Comparison of ENCODE assay signal across 15 cellular contexts in the genomic region with DNA sequence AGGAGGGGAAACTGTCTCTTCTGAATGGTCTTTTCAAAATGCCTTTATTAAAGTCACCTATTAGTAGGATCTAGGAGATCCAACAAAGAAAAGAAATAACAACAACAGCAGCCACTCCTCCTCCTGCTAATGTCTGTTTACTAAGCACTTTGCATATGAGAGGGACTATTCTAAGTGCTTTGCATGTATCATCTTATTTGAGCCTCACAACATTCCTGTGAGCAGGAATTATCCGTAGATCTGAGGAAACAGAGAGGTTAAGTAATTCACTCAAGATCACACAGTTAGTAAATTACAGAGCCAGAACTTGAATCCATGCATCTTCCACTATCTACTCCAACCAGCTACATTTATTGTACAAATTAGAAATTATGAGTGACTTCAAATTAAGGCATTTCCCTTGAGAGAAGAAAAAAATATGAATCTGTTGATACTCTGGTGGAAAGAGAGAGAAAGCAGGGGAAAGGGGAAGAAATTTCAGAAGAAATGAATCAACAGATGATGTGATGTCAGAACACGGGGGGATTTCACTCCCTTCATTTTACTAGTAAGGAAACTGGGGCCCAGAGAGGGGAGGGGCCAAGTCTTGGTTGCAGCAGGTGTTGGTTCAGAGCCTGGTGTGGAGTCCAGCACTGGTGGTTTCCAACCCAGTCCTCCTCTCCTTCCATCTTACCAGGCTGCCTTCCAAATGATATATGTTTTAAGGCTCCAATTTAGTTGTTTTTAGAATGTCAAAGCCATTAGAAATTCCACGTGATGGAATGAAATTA. TPM values are rescaled to one million over a fixed set of nuclear protein-coding genes. Genes with fewer than 3 reads are reported as not detected.
A peak's percentile ranks its signal among the peaks of the same experiment; 100 is the strongest.
DNase-seq lines count a peak whose midpoint lies in the region; ATAC-seq, FAIRE-seq and TF ChIP-seq lines count a peak whose summit lies in the region.
"Had no signal": no experiment of that assay in that cellular context is flagged by ENCODE, and none has a peak within 500 bp of the region (broad histone marks: within the 10 kb centered on the region; RNA-seq: fewer than 3 reads in every experiment).

No MANE protein-coding gene starts in this region.

- intact Hi-C loops in gastrocnemius medialis (cut with DNase I; ENCODE audit: low total_unique reads) (no loop called here), pancreas (cut with DNase I) (no loop called here)

- H3K79me2 ChIP-seq in KMS-11 (ENCODE audit: insufficient read depth, low read depth): no peaks in the 10 kb centered on the region
- no peaks in the 10 kb centered on the region for H3K79me2 ChIP-seq in SU-DHL-6 (ENCODE audit: insufficient read depth, low read length)

- H3F3A ChIP-seq in SU-DHL-6 (ENCODE audit: insufficient read depth): peaks cover 9% of the 10 kb centered on the region; the same call in 1 of the 2 replicates

- H3K9me2 ChIP-seq in SU-DHL-6 (replicated peaks; ENCODE audit: insufficient read depth, low read length): no peaks in the 10 kb centered on the region

- no peak for TF ChIP-seq CTCF in KMS-11 (conservative IDR thresholded peaks at IDR 0.05; ENCODE audit: low read depth, low read length)
- no peak for TF ChIP-seq CTCF in SU-DHL-6 (IDR thresholded peaks at IDR 0.05; ENCODE audit: insufficient read depth, low read length, poor library complexity, severe bottlenecking)
- TF ChIP-seq CTCF in gastrocnemius medialis (IDR thresholded peaks at IDR 0.05 in 4 of 5, conservative IDR thresholded peaks at IDR 0.05 in 1 of 5): no peak
- TF ChIP-seq CTCF in pancreas (IDR thresholded peaks at IDR 0.05): no peak

- H3K4me1 ChIP-seq in KMS-11 (ENCODE audit: low read depth, poor library complexity, severe bottlenecking) (peaks cover 28% of the 10 kb centered on the region), gastrocnemius medialis (peaks cover 6 to 9% of the 10 kb centered on the region in 2 donors), pancreas (no peaks in the 10 kb centered on the region)
- H3K4me1 ChIP-seq: Caco-2, esophagus squamous epithelium had no signal

- H2AFZ ChIP-seq in KMS-11 (ENCODE audit: low read depth) (0 out of 2 replicates have a peak overlapping the region, but pooled peaks have one; percentile 30), SU-DHL-6 (ENCODE audit: low read depth, low read length, severe bottlenecking) (peak overlapping the region; percentile 52)

- H3K9me3 Mint-ChIP-seq in activated naive CD4-positive, alpha-beta T cell treated with anti-CD3 and anti-CD28 coated beads, Interleukin-2, amount 50 U/mL, for 24 hours: peaks cover 13% of the 10 kb centered on the region

- H3K4me3 Mint-ChIP-seq in activated naive CD4-positive, alpha-beta T cell treated with anti-CD3 and anti-CD28 coated beads, Interleukin-2, amount 50 U/mL, for 24 hours: no peak overlapping the region
- H3K4me3 Mint-ChIP-seq: dendritic cell treated with granulocyte-macrophage colony-stimulating factor and Interleukin-4, amounts not matched to agents 40 ng/mL and 50 ng/mL, for 4 days; memory B cell; nephron had no signal

- H3K9ac ChIP-seq in KMS-11: no peak overlapping the region; the same call in 1 of the 2 replicates
- H3K9ac ChIP-seq in SU-DHL-6 (ENCODE audit: low read length): peak overlapping the region; percentile 11

- H3K9me3 ChIP-seq in SU-DHL-6 (ENCODE audit: insufficient read depth, low read length) (peaks cover 10% of the 10 kb centered on the region; the same call in 1 of the 2 replicates), gastrocnemius medialis (peaks cover 0 to 5% (median 0%) of the 10 kb centered on the region in 3 donors), pancreas (no peaks in the 10 kb centered on the region)

- H3K36me3 ChIP-seq in KMS-11 (ENCODE audit: insufficient read depth) (no peaks in the 10 kb centered on the region), SU-DHL-6 (ENCODE audit: low read length) (no peaks in the 10 kb centered on the region), gastrocnemius medialis (no peaks in the 10 kb centered on the region), pancreas (no peaks in the 10 kb centered on the region)
- H3K36me3 ChIP-seq: esophagus squamous epithelium had no signal

- ATAC-seq in GM18858 (IDR thresholded peaks at IDR 0.05; ENCODE audit: unreplicated experiment) (no peak), gastrocnemius medialis (no peak), pancreas (no peak)

- no peak overlapping the region for H3K4me3 ChIP-seq in KMS-11 (IDR thresholded peaks at IDR 0.05; ENCODE audit: insufficient read depth, low read depth, low read length)
- H3K4me3 ChIP-seq in SU-DHL-6 (ENCODE audit: insufficient read depth, low read length, poor library complexity, severe bottlenecking): peak overlapping the region; percentile 44
- no peak overlapping the region for H3K4me3 ChIP-seq in gastrocnemius medialis
- no peak overlapping the region for H3K4me3 ChIP-seq in pancreas
- H3K4me3 ChIP-seq: esophagus squamous epithelium had no signal

- H3K4me1 Mint-ChIP-seq in activated naive CD4-positive, alpha-beta T cell treated with anti-CD3 and anti-CD28 coated beads, Interleukin-2, amount 50 U/mL, for 24 hours: peaks cover 4% of the 10 kb centered on the region

- peak overlapping the region; percentile 4 for H3K27ac Mint-ChIP-seq in activated naive CD4-positive, alpha-beta T cell treated with anti-CD3 and anti-CD28 coated beads, Interleukin-2, amount 50 U/mL, for 24 hours
- H3K27ac Mint-ChIP-seq: dendritic cell treated with granulocyte-macrophage colony-stimulating factor and Interleukin-4, amounts not matched to agents 40 ng/mL and 50 ng/mL, for 4 days; memory B cell had no signal

- in situ Hi-C loops in gastrocnemius medialis (cut with MboI; ENCODE audit: low sequenced_read_pairs in 4 of 4): no loop called here

- H3K4me2 ChIP-seq in KMS-11: peak overlapping the region; percentile 40
- H3K4me2 ChIP-seq in SU-DHL-6 (ENCODE audit: low read depth, low read length, poor library complexity, severe bottlenecking): peak overlapping the region; percentile 56

- FAIRE-seq in urothelium cell line (lab: Jason Lieb, UNC): peak; percentile 66
- no peak for FAIRE-seq in pancreas (lab: Jason Lieb, UNC)
- FAIRE-seq: kidney had no signal

- DNase-seq in activated naive CD4-positive, alpha-beta T cell treated with Interleukin-2 at 50 U/mL for 16 hours: no peak
- DNase-seq in urothelium cell line (ENCODE audit: low spot score): no peak
- DNase-seq in gastrocnemius medialis: no peak
- no peak for DNase-seq in pancreas
- DNase-seq: activated effector memory CD4-positive, alpha-beta T cell treated with Interleukin-2 at 50 U/mL for 16 hours; Caco-2; esophagus squamous epithelium; kidney had no signal

- 29 to 36% methylated on average over 3 of the region's 3 CpGs for WGBS in pancreas, 2 donors

- no peak for TF ChIP-seq POLR2A in gastrocnemius medialis (IDR thresholded peaks at IDR 0.05)

- H3K27ac ChIP-seq in KMS-11 (peak overlapping the region; percentile 23; the same call in 1 of the 2 replicates), SU-DHL-6 (ENCODE audit: low read depth, low read length) (peak overlapping the region; percentile 73), gastrocnemius medialis (no peak overlapping the region), pancreas (no peak overlapping the region)
- H3K27ac ChIP-seq: esophagus squamous epithelium had no signal

- H3K36me3 Mint-ChIP-seq in activated naive CD4-positive, alpha-beta T cell treated with anti-CD3 and anti-CD28 coated beads, Interleukin-2, amount 50 U/mL, for 24 hours: peaks cover 5% of the 10 kb centered on the region

- H3K27me3 ChIP-seq in KMS-11 (ENCODE audit: insufficient read depth, low read depth): no peaks in the 10 kb centered on the region
- no peaks in the 10 kb centered on the region for H3K27me3 ChIP-seq in SU-DHL-6 (ENCODE audit: low read length)
- H3K27me3 ChIP-seq in gastrocnemius medialis: peaks cover 0 to 3% (median 0%) of the 10 kb centered on the region in 3 donors
- H3K27me3 ChIP-seq in pancreas: no peaks in the 10 kb centered on the region
- H3K27me3 ChIP-seq: esophagus squamous epithelium had no signal

- no peaks in the 10 kb centered on the region for H4K20me1 ChIP-seq in KMS-11 (ENCODE audit: insufficient read depth)
- no peaks in the 10 kb centered on the region for H4K20me1 ChIP-seq in SU-DHL-6 (ENCODE audit: low read depth, low read length)

- H3K27me3 Mint-ChIP-seq in activated naive CD4-positive, alpha-beta T cell treated with anti-CD3 and anti-CD28 coated beads, Interleukin-2, amount 50 U/mL, for 24 hours: peaks cover 10% of the 10 kb centered on the region
- H3K27me3 Mint-ChIP-seq: dendritic cell treated with granulocyte-macrophage colony-stimulating factor and Interleukin-4, amounts not matched to agents 40 ng/mL and 50 ng/mL, for 4 days had no signal

RNA-seq across cellular contexts. Expression of a gene that starts 49.7 kb away (rescaled TPM):
- 10 to 100 TPM; 31.8 to 49.3 (median 41.2) TPM for total RNA-seq in gastrocnemius medialis
- total RNA-seq in pancreas: 10 to 100 TPM; 12.6 to 30.3 (median 24.9) TPM
- polyA plus RNA-seq in pancreas: 10 to 100 TPM; 10.9 to 22.5 TPM

Comparison
In these comparisons a context has a peak if more than half of its experiments do, and no peak if none do; other contexts are left out.
1. H3K27ac ChIP-seq: peak in KMS-11 (single experiment) and SU-DHL-6 (single experiment); none in gastrocnemius medialis (0 of 4) and pancreas (0 of 4).